Comparison of ENCODE assay signal across 11 cellular contexts in the genomic region with DNA sequence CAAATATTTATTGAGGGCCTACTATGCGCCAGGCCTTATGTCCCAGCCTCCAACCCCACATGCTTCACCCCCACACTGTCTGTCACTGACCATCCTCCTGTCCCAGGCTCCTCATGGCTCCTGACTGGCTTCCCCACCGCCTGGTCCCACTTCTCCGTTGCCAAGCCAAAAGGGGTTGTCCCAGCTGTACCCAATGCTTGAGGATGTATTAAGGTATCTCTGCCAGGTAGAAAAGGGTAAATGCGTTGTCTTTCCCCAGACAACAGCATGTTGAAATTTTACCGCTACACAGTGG.
A peak's percentile ranks its signal among the peaks of the same experiment; 100 is the strongest.
DNase-seq lines count a peak whose midpoint lies in the region; ATAC-seq, FAIRE-seq and TF ChIP-seq lines count a peak whose summit lies in the region.
"Had no signal": no experiment of that assay in that cellular context is flagged by ENCODE, and none has a peak within 500 bp of the region (broad histone marks: within the 10 kb centered on the region; RNA-seq: fewer than 3 reads in every experiment).

No MANE protein-coding gene starts in this region.

- no peak for TF ChIP-seq RAD21 in A549 (conservative IDR thresholded peaks at IDR 0.05 in 1 of 2, IDR thresholded peaks at IDR 0.05 in 1 of 2)

- H3K9me3 ChIP-seq in A549 = no peaks in the 10 kb centered on the region
- H3K9me3 ChIP-seq in hepatocyte (ENCODE audit: low read depth) = no peaks in the 10 kb centered on the region
- H3K9me3 ChIP-seq in stomach = no peaks in the 10 kb centered on the region
- H3K9me3 ChIP-seq: BE2C, SJCRH30 had no signal

- H3K4me1 ChIP-seq in A549 (peaks cover 6% of the 10 kb centered on the region), hepatocyte (ENCODE audit: insufficient read depth) (no peaks in the 10 kb centered on the region), stomach (peaks cover 0 to 21% (median 11%) of the 10 kb centered on the region in 4 donors)
- H3K4me1 ChIP-seq: BE2C, SJCRH30 had no signal

- intact Hi-C loops in stomach (cut with DNase I; ENCODE audit: low total_unique reads) = no loop called here

- H3K4me2 ChIP-seq in A549 (no peak overlapping the region), hepatocyte (no peak overlapping the region)

- H3K27ac ChIP-seq in A549 = peak overlapping the region; percentile 46 to 69; a peak in 5 of 6 replicates
- H3K27ac ChIP-seq in hepatocyte = peak overlapping the region; percentile 10
- H3K27ac ChIP-seq in stomach = peak overlapping the region in 3 of 5 donors; percentile 37 to 64 (median 54)
- H3K27ac ChIP-seq: RWPE1, SJCRH30 had no signal

- ATAC-seq in A549 (peak; percentile 44 to 65; a peak in 4 of 6 replicates), HG03108 (IDR thresholded peaks at IDR 0.05; ENCODE audit: unreplicated experiment) (no peak), GM18907 (IDR thresholded peaks at IDR 0.05; ENCODE audit: unreplicated experiment) (no peak), GM19324 (IDR thresholded peaks at IDR 0.05; ENCODE audit: low FRiP score, unreplicated experiment) (no peak)

- CTCF ChIA-PET in A549 (lab: Yijun Ruan, JAX) = interaction anchor here (0.5 to 4.6 kb wide), 30 partner anchors 9 to 1253 kb away, joined by 3 to 45 read pairs (median 4); a partner anchor contains a TSS

- H3K27me3 ChIP-seq in hepatocyte (no peaks in the 10 kb centered on the region), stomach (no peaks in the 10 kb centered on the region)
- H3K27me3 ChIP-seq: SJCRH30 had no signal

- H4K20me1 ChIP-seq in hepatocyte (ENCODE audit: insufficient read depth, poor library complexity, severe bottlenecking) = no peaks in the 10 kb centered on the region

- TF ChIP-seq POLR2A in A549 (IDR thresholded peaks at IDR 0.05; ENCODE audit: low read length) = no peak
- no peak for TF ChIP-seq POLR2A in stomach (IDR thresholded peaks at IDR 0.05)

- TF ChIP-seq EP300 in A549 (IDR thresholded peaks at IDR 0.05) = no peak
- no peak for TF ChIP-seq EP300 in stomach (IDR thresholded peaks at IDR 0.05)

- FAIRE-seq in A549 (lab: Jason Lieb, UNC) = no peak

- H2AFZ ChIP-seq in hepatocyte = no peak overlapping the region

- WGBS in A549 (ENCODE audit: missing lambda C conversion rate) = 84% methylated on average over 5 of the region's 5 CpGs
- 95% methylated on average over 5 of the region's 5 CpGs for WGBS in hepatocyte (ENCODE audit: low lambda C conversion rate, missing lambda C conversion rate)
- WGBS in stomach, 5 donors = 87 to 95% (median 90%) methylated on average over 4 to 5 of the region's 5 CpGs

- TF ChIP-seq CTCF in A549 (IDR thresholded peaks at IDR 0.05) (no peak), hepatocyte (IDR thresholded peaks at IDR 0.05; ENCODE audit: poor library complexity) (no peak), stomach (IDR thresholded peaks at IDR 0.05) (no peak)

- H3K9me2 ChIP-seq in hepatocyte (replicated peaks; ENCODE audit: insufficient read depth) = no peaks in the 10 kb centered on the region

- H3K4me3 ChIP-seq in A549 (no peak overlapping the region), hepatocyte (no peak overlapping the region), stomach (no peak overlapping the region)
- H3K4me3 ChIP-seq: SJCRH30 had no signal

- H3K36me3 ChIP-seq in hepatocyte (replicated peaks; ENCODE audit: insufficient read depth, low read depth) (no peaks in the 10 kb centered on the region), stomach (no peaks in the 10 kb centered on the region)
- H3K36me3 ChIP-seq: BE2C, SJCRH30 had no signal

- DNase-seq in A549 (ENCODE audit: low read depth in 1 of 2, low spot score in 1 of 2) (no peak), NCI-H69 (lab: John Stamatoyannopoulos, UW) (peak; percentile 2), hepatocyte (ENCODE audit: low spot score) (no peak), stomach (no peak), NCI-H1105 (lab: John Stamatoyannopoulos, UW) (no peak)

- POLR2A ChIA-PET in A549 (lab: Yijun Ruan, JAX) = no interaction called here

- no peaks in the 10 kb centered on the region for H3K79me2 ChIP-seq in hepatocyte

TF ChIP-seq in A549, 52 proteins besides CTCF, POLR2A, EP300 and RAD21:
- TF ChIP-seq TP53 (CRISPR knock-in tag; IDR thresholded peaks at IDR 0.05) (no peak), HDAC2 (IDR thresholded peaks at IDR 0.05) (no peak), MYC (IDR thresholded peaks at IDR 0.05; ENCODE audit: borderline replicate concordance, low read length) (no peak), SREBF2 (IDR thresholded peaks at IDR 0.05) (no peak), FOXS1 (CRISPR knock-in tag; IDR thresholded peaks at IDR 0.05) (no peak), ZSCAN20 (CRISPR knock-in tag; IDR thresholded peaks at IDR 0.05) (no peak), PHF8 (IDR thresholded peaks at IDR 0.05; ENCODE audit: borderline replicate concordance, low read depth) (no peak), POLR2AphosphoS2 (conservative IDR thresholded peaks at IDR 0.05; ENCODE audit: low read length) (no peak), CBX2 (IDR thresholded peaks at IDR 0.05; ENCODE audit: borderline replicate concordance, low read depth) (no peak), BHLHE40 (IDR thresholded peaks at IDR 0.05; ENCODE audit: low read depth, low read length) (no peak), KDM1A (IDR thresholded peaks at IDR 0.05; ENCODE audit: low read depth) (no peak), CBX8 (IDR thresholded peaks at IDR 0.05) (no peak), HOXA7 (CRISPR knock-in tag; IDR thresholded peaks at IDR 0.05) (no peak)
- TF ChIP-seq, protein P1, sequence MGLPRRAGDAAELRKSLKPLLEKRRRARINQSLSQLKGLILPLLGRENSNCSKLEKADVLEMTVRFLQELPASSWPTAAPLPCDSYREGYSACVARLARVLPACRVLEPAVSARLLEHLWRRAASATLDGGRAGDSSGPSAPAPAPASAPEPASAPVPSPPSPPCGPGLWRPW (IDR thresholded peaks at IDR 0.05) = no peak
- TF ChIP-seq, protein P2, sequence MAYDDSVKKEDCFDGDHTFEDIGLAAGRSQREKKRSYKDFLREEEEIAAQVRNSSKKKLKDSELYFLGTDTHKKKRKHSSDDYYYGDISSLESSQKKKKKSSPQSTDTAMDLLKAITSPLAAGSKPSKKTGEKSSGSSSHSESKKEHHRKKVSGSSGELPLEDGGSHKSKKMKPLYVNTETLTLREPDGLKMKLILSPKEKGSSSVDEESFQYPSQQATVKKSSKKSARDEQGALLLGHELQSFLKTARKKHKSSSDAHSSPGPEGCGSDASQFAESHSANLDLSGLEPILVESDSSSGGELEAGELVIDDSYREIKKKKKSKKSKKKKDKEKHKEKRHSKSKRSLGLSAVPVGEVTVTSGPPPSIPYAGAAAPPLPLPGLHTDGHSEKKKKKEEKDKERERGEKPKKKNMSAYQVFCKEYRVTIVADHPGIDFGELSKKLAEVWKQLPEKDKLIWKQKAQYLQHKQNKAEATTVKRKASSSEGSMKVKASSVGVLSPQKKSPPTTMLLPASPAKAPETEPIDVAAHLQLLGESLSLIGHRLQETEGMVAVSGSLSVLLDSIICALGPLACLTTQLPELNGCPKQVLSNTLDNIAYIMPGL (CRISPR knock-in tag; IDR thresholded peaks at IDR 0.05; ENCODE audit: borderline replicate concordance) = no peak
- TF ChIP-seq, protein P3, sequence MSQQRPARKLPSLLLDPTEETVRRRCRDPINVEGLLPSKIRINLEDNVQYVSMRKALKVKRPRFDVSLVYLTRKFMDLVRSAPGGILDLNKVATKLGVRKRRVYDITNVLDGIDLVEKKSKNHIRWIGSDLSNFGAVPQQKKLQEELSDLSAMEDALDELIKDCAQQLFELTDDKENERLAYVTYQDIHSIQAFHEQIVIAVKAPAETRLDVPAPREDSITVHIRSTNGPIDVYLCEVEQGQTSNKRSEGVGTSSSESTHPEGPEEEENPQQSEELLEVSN (IDR thresholded peaks at IDR 0.05; ENCODE audit: borderline replicate concordance, low read depth) = no peak
- TF ChIP-seq, protein P4, sequence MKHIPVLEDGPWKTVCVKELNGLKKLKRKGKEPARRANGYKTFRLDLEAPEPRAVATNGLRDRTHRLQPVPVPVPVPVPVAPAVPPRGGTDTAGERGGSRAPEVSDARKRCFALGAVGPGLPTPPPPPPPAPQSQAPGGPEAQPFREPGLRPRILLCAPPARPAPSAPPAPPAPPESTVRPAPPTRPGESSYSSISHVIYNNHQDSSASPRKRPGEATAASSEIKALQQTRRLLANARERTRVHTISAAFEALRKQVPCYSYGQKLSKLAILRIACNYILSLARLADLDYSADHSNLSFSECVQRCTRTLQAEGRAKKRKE (CRISPR knock-in tag; IDR thresholded peaks at IDR 0.05; ENCODE audit: low read depth) = no peak
- TF ChIP-seq, protein P5, sequence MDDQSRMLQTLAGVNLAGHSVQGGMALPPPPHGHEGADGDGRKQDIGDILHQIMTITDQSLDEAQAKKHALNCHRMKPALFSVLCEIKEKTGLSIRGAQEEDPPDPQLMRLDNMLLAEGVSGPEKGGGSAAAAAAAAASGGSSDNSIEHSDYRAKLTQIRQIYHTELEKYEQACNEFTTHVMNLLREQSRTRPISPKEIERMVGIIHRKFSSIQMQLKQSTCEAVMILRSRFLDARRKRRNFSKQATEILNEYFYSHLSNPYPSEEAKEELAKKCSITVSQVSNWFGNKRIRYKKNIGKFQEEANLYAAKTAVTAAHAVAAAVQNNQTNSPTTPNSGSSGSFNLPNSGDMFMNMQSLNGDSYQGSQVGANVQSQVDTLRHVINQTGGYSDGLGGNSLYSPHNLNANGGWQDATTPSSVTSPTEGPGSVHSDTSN (IDR thresholded peaks at IDR 0.05) = no peak
- TF ChIP-seq, protein P6, sequence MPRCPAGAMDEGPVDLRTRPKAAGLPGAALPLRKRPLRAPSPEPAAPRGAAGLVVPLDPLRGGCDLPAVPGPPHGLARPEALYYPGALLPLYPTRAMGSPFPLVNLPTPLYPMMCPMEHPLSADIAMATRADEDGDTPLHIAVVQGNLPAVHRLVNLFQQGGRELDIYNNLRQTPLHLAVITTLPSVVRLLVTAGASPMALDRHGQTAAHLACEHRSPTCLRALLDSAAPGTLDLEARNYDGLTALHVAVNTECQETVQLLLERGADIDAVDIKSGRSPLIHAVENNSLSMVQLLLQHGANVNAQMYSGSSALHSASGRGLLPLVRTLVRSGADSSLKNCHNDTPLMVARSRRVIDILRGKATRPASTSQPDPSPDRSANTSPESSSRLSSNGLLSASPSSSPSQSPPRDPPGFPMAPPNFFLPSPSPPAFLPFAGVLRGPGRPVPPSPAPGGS (IDR thresholded peaks at IDR 0.05) = no peak

Comparison
In these comparisons a context has a peak if more than half of its experiments do, and no peak if none do; other contexts are left out.
1. ATAC-seq: peak in A549 (2 of 2); none in HG03108 (single experiment), GM18907 (single experiment) and GM19324 (single experiment).
2. Peak in every context shown above with its lines, with median percentiles within 50 percentile points of each other: H3K27ac ChIP-seq.